In the genomic region with DNA sequence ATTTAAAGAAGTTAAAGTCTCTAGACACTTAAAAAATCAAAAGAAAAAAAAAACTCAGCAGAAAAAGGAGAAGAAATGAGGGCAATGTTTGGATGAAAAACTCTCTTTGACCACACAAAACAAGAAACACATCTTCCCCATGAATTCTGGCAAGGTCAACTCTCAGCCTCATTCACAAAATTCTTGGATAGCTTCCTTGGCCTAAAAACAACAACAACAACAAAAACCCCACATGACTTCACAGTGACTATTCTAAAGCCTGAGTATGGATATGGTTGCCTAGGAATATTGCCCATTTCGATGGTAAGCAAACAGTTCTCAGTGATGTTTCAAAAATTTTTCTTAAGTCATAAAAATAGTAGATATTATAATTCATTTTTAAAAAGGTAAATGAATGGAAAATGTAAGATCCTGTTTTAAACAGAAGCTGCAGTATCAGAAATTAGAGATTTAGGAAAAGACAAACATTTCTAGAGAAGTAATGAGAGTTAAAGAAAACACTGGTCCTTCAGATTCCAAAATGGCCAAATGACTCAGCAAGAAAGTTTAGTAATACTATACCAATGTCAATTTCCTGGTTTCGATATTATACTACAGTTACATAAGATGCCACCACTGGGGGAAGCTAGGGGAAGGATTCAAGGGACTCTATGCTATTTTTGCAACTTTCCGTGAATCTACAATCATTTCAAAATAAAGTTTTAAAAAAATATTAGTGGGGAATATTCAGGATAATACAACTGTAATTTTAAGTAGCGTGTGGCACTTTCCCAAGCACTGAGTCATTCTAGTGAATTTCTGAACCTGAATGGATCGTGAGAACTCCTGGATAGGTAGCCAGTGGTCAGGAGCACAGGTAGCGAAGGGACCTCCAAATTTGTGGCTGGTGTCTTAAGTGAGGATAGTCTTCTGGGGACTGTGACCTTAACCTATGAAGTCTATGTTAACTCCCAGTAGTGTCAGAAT, we compare ENCODE assay signal across 1 cellular context.
TF ChIP-seq lines count a peak whose summit lies in the region.

No MANE protein-coding gene starts in this region.

TF ChIP-seq in K562, 482 proteins besides CTCF, POLR2A, EP300 and RAD21 (continued from another document):
- TF ChIP-seq, protein P1, sequence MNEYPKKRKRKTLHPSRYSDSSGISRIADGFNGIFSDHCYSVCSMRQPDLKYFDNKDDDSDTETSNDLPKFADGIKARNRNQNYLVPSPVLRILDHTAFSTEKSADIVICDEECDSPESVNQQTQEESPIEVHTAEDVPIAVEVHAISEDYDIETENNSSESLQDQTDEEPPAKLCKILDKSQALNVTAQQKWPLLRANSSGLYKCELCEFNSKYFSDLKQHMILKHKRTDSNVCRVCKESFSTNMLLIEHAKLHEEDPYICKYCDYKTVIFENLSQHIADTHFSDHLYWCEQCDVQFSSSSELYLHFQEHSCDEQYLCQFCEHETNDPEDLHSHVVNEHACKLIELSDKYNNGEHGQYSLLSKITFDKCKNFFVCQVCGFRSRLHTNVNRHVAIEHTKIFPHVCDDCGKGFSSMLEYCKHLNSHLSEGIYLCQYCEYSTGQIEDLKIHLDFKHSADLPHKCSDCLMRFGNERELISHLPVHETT (CRISPR knock-in tag; conservative IDR thresholded peaks at IDR 0.05 in 1 of 2, IDR thresholded peaks at IDR 0.05 in 1 of 2) = no peak
- TF ChIP-seq KDM5B (IDR thresholded peaks at IDR 0.05; ENCODE audit: insufficient replicate concordance, low read depth, low read length) = no peak
- TF ChIP-seq, protein P2, sequence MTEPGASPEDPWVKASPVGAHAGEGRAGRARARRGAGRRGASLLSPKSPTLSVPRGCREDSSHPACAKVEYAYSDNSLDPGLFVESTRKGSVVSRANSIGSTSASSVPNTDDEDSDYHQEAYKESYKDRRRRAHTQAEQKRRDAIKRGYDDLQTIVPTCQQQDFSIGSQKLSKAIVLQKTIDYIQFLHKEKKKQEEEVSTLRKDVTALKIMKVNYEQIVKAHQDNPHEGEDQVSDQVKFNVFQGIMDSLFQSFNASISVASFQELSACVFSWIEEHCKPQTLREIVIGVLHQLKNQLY (CRISPR knock-in tag; conservative IDR thresholded peaks at IDR 0.05) = no peak
- peak; percentile 73 for TF ChIP-seq C11orf30 (IDR thresholded peaks at IDR 0.05; ENCODE audit: low read depth)
- TF ChIP-seq CBX3 (IDR thresholded peaks at IDR 0.05; ENCODE audit: borderline replicate concordance in 1 of 2, low read length in 2 of 2) = no peak
- no peak for TF ChIP-seq ZC3H4 (CRISPR knock-in tag; IDR thresholded peaks at IDR 0.05; ENCODE audit: borderline replicate concordance)
- no peak for TF ChIP-seq MAX (CRISPR knock-in tag; IDR thresholded peaks at IDR 0.05)
- TF ChIP-seq, protein P3, sequence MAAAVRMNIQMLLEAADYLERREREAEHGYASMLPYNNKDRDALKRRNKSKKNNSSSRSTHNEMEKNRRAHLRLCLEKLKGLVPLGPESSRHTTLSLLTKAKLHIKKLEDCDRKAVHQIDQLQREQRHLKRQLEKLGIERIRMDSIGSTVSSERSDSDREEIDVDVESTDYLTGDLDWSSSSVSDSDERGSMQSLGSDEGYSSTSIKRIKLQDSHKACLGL (CRISPR knock-in tag; IDR thresholded peaks at IDR 0.05; ENCODE audit: borderline replicate concordance, poor library complexity, severe bottlenecking) = no peak
- TF ChIP-seq, protein P4, sequence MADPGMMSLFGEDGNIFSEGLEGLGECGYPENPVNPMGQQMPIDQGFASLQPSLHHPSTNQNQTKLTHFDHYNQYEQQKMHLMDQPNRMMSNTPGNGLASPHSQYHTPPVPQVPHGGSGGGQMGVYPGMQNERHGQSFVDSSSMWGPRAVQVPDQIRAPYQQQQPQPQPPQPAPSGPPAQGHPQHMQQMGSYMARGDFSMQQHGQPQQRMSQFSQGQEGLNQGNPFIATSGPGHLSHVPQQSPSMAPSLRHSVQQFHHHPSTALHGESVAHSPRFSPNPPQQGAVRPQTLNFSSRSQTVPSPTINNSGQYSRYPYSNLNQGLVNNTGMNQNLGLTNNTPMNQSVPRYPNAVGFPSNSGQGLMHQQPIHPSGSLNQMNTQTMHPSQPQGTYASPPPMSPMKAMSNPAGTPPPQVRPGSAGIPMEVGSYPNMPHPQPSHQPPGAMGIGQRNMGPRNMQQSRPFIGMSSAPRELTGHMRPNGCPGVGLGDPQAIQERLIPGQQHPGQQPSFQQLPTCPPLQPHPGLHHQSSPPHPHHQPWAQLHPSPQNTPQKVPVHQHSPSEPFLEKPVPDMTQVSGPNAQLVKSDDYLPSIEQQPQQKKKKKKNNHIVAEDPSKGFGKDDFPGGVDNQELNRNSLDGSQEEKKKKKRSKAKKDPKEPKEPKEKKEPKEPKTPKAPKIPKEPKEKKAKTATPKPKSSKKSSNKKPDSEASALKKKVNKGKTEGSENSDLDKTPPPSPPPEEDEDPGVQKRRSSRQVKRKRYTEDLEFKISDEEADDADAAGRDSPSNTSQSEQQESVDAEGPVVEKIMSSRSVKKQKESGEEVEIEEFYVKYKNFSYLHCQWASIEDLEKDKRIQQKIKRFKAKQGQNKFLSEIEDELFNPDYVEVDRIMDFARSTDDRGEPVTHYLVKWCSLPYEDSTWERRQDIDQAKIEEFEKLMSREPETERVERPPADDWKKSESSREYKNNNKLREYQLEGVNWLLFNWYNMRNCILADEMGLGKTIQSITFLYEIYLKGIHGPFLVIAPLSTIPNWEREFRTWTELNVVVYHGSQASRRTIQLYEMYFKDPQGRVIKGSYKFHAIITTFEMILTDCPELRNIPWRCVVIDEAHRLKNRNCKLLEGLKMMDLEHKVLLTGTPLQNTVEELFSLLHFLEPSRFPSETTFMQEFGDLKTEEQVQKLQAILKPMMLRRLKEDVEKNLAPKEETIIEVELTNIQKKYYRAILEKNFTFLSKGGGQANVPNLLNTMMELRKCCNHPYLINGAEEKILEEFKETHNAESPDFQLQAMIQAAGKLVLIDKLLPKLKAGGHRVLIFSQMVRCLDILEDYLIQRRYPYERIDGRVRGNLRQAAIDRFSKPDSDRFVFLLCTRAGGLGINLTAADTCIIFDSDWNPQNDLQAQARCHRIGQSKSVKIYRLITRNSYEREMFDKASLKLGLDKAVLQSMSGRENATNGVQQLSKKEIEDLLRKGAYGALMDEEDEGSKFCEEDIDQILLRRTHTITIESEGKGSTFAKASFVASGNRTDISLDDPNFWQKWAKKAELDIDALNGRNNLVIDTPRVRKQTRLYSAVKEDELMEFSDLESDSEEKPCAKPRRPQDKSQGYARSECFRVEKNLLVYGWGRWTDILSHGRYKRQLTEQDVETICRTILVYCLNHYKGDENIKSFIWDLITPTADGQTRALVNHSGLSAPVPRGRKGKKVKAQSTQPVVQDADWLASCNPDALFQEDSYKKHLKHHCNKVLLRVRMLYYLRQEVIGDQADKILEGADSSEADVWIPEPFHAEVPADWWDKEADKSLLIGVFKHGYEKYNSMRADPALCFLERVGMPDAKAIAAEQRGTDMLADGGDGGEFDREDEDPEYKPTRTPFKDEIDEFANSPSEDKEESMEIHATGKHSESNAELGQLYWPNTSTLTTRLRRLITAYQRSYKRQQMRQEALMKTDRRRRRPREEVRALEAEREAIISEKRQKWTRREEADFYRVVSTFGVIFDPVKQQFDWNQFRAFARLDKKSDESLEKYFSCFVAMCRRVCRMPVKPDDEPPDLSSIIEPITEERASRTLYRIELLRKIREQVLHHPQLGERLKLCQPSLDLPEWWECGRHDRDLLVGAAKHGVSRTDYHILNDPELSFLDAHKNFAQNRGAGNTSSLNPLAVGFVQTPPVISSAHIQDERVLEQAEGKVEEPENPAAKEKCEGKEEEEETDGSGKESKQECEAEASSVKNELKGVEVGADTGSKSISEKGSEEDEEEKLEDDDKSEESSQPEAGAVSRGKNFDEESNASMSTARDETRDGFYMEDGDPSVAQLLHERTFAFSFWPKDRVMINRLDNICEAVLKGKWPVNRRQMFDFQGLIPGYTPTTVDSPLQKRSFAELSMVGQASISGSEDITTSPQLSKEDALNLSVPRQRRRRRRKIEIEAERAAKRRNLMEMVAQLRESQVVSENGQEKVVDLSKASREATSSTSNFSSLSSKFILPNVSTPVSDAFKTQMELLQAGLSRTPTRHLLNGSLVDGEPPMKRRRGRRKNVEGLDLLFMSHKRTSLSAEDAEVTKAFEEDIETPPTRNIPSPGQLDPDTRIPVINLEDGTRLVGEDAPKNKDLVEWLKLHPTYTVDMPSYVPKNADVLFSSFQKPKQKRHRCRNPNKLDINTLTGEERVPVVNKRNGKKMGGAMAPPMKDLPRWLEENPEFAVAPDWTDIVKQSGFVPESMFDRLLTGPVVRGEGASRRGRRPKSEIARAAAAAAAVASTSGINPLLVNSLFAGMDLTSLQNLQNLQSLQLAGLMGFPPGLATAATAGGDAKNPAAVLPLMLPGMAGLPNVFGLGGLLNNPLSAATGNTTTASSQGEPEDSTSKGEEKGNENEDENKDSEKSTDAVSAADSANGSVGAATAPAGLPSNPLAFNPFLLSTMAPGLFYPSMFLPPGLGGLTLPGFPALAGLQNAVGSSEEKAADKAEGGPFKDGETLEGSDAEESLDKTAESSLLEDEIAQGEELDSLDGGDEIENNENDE (IDR thresholded peaks at IDR 0.05; ENCODE audit: low read depth, low read length) = no peak
- peak; percentile 66; the same call in 1 of the 2 replicates for TF ChIP-seq MAFK (IDR thresholded peaks at IDR 0.05; ENCODE audit: low read length)
